ENCODE assay signal across 19 cellular contexts in genomic region chr4:158941321-158941720, GRCh38.
DNase-seq lines count a peak whose midpoint lies in the region; TF ChIP-seq lines count a peak whose summit lies in the region.
"Had no signal": no experiment of that assay in that cellular context is flagged by ENCODE, and none has a peak within 500 bp of the region (broad histone marks: within the 10 kb centered on the region; RNA-seq: fewer than 3 reads in every experiment).

No MANE protein-coding gene starts in this region.

- H3K4me3 ChIP-seq in dorsolateral prefrontal cortex (no peak overlapping the region), neutrophil (ENCODE audit: low read depth in 1 of 2, low read length in 1 of 2) (no peak overlapping the region), spleen (no peak overlapping the region)
- H3K4me3 ChIP-seq: A549, BLaER1, GM12878 had no signal

- H3K27me3 Mint-ChIP-seq in CD14-positive monocyte (ENCODE audit: low read depth in 3 of 3): peaks cover 0 to 2% (median 0%) of the 10 kb centered on the region in 3 donors

- intact Hi-C loops in CD14-positive monocyte (cut with micrococcal nuclease): no loop called here
- intact Hi-C loops in dorsolateral prefrontal cortex (cut with DNase I): no loop called here
- intact Hi-C loops in spleen (cut with DNase I; ENCODE audit: low total_unique reads): no loop called here

- H3K9me3 ChIP-seq in neutrophil: no peaks in the 10 kb centered on the region
- H3K9me3 ChIP-seq in spleen: no peaks in the 10 kb centered on the region
- H3K9me3 ChIP-seq: A549, BE2C, BLaER1, Caco-2 had no signal

- no peak for TF ChIP-seq POLR2A in spleen (IDR thresholded peaks at IDR 0.05)

- TF ChIP-seq CTCF in CD14-positive monocyte (IDR thresholded peaks at IDR 0.05): no peak
- TF ChIP-seq CTCF in dorsolateral prefrontal cortex (IDR thresholded peaks at IDR 0.05 in 54 of 56, conservative IDR thresholded peaks at IDR 0.05 in 2 of 56; ENCODE audit: low read depth in 1 of 56, partially characterized antibody in 56 of 56): no peak
- no peak for TF ChIP-seq CTCF in neutrophil (IDR thresholded peaks at IDR 0.05)
- no peak for TF ChIP-seq CTCF in spleen (IDR thresholded peaks at IDR 0.05 in 8 of 11, conservative IDR thresholded peaks at IDR 0.05 in 3 of 11)

- H3K4me1 ChIP-seq in neutrophil (ENCODE audit: control insufficient read depth in 1 of 2, insufficient read depth in 1 of 2, low read depth in 1 of 2, low read length in 1 of 2) (peaks cover 42 to 46% of the 10 kb centered on the region in 2 experiments), spleen (no peaks in the 10 kb centered on the region)
- H3K4me1 ChIP-seq: A549, BE2C, Caco-2 had no signal

- no peak for DNase-seq in CD14-positive monocyte (ENCODE audit: low spot score)
- DNase-seq in OCI-M1 (lab: John Stamatoyannopoulos, UW): peak; percentile 25
- no peak for DNase-seq in dorsolateral prefrontal cortex
- no peak for DNase-seq in AG08396 (ENCODE audit: low spot score)
- no peak for DNase-seq in spleen
- DNase-seq in NOMO-1 (lab: John Stamatoyannopoulos, UW; ENCODE audit: unreplicated experiment in 2 of 2): no peak
- DNase-seq in GDM1 (lab: John Stamatoyannopoulos, UW): no peak
- DNase-seq: BE2C; C1 segment of cervical spinal cord; Caco-2; Calu3; CD4-positive, alpha-beta T cell; CD8-positive, alpha-beta T cell; DMS79 treated with DMSO at 0.1 percent for 48 hours had no signal

- no peaks in the 10 kb centered on the region for H3K9me3 Mint-ChIP-seq in CD14-positive monocyte
- H3K9me3 Mint-ChIP-seq: CD4-positive, alpha-beta T cell; CD8-positive, alpha-beta T cell had no signal

- H3K27me3 ChIP-seq in dorsolateral prefrontal cortex: no peaks in the 10 kb centered on the region
- H3K27me3 ChIP-seq in neutrophil: peaks cover 9% of the 10 kb centered on the region
- H3K27me3 ChIP-seq in spleen (replicated peaks in 1 of 7): no peaks in the 10 kb centered on the region
- H3K27me3 ChIP-seq: BE2C, BLaER1 had no signal

- no peaks in the 10 kb centered on the region for H3K36me3 Mint-ChIP-seq in CD14-positive monocyte
- H3K36me3 Mint-ChIP-seq: CD8-positive, alpha-beta T cell had no signal

- peak overlapping the region in 4 of 7 donors; percentile 52 to 88 (median 68) for H3K27ac Mint-ChIP-seq in CD14-positive monocyte
- H3K27ac Mint-ChIP-seq: CD4-positive, alpha-beta T cell; CD8-positive, alpha-beta T cell had no signal

- H3K4me3 Mint-ChIP-seq in CD14-positive monocyte: no peak overlapping the region
- H3K4me3 Mint-ChIP-seq: CD4-positive, alpha-beta T cell; CD8-positive, alpha-beta T cell had no signal

- H3K4me1 Mint-ChIP-seq in CD14-positive monocyte: peaks cover 32% of the 10 kb centered on the region

- H3K27ac ChIP-seq in dorsolateral prefrontal cortex (peak overlapping the region in 45 of 59 donors; percentile 6 to 81 (median 46)), neutrophil (peak overlapping the region; percentile 72), spleen (no peak overlapping the region)
- H3K27ac ChIP-seq: 22Rv1, A549, BLaER1 had no signal

- no peaks in the 10 kb centered on the region for H3K36me3 ChIP-seq in neutrophil
- H3K36me3 ChIP-seq in spleen: no peaks in the 10 kb centered on the region
- H3K36me3 ChIP-seq: BE2C, BLaER1 had no signal

Comparison
In these comparisons a context has a peak if more than half of its experiments do, and no peak if none do; other contexts are left out.
1. H3K27ac ChIP-seq: peak in dorsolateral prefrontal cortex (45 of 59) and neutrophil (single experiment); none in spleen (0 of 8).